Comparison of ENCODE assay signal across 34 cellular contexts in genomic region chr20:44392088-44392775, GRCh38. TPM values are rescaled to one million over a fixed set of nuclear protein-coding genes. Genes with fewer than 3 reads are reported as not detected.
"Had no signal": no experiment of that assay in that cellular context is flagged by ENCODE, and none has a peak within 500 bp of the region (broad histone marks: within the 10 kb centered on the region; RNA-seq: fewer than 3 reads in every experiment).

No MANE protein-coding gene starts in this region.

- H3K79me2 ChIP-seq: parathyroid adenoma had no signal

- H3K9ac ChIP-seq: neural progenitor cell, parathyroid adenoma had no signal

- H3K9me3 ChIP-seq: esophagus muscularis mucosa, gastroesophageal sphincter, heart left ventricle, left ventricle myocardium inferior, lower lobe of right lung, spleen, thoracic aorta, tibial nerve, upper lobe of right lung, uterus had no signal

- ATAC-seq: foreskin keratinocyte; gastroesophageal sphincter; heart left ventricle; lower lobe of right lung; naive thymus-derived CD4-positive, alpha-beta T cell; sciatic nerve; stimulated activated naive B cell treated with anti-CD40 and anti-IgM and Interleukin-4, amounts not matched to agents 10 μg/mL and 1 μg/mL and 100 μg/mL, for 72 hours; upper lobe of right lung had no signal

- FAIRE-seq: endothelial cell of umbilical vein, islet of Langerhans had no signal

- H3K27ac ChIP-seq: esophagus muscularis mucosa, foreskin keratinocyte, gastroesophageal sphincter, heart left ventricle, left ventricle myocardium inferior, lower lobe of right lung, neural progenitor cell, parathyroid adenoma, spleen, thoracic aorta, upper lobe of right lung, uterus had no signal

- H3K4me3 Mint-ChIP-seq: dendritic cell treated with granulocyte-macrophage colony-stimulating factor and Interleukin-4, amounts not matched to agents 40 ng/mL and 50 ng/mL, for 4 days; memory B cell; naive thymus-derived CD4-positive, alpha-beta T cell; nephron; neural progenitor cell; stimulated activated naive B cell treated with anti-CD40 and anti-IgM and Interleukin-4, amounts not matched to agents 10 μg/mL and 1 μg/mL and 100 μg/mL, for 72 hours; stimulated activated naive CD8-positive, alpha-beta T cell treated with anti-CD3 and anti-CD28 coated beads, Interleukin-15, Interleukin-2, amounts not matched to agents 100 ng/mL and 50 ng/mL, for 24 hours had no signal

- H3K4me1 ChIP-seq: foreskin keratinocyte, parathyroid adenoma, uterus had no signal

- H3K36me3 Mint-ChIP-seq: memory B cell; naive thymus-derived CD4-positive, alpha-beta T cell; neural progenitor cell; stimulated activated naive B cell treated with anti-CD40 and anti-IgM and Interleukin-4, amounts not matched to agents 10 μg/mL and 1 μg/mL and 100 μg/mL, for 72 hours had no signal

- H3K9me3 Mint-ChIP-seq: dendritic cell treated with granulocyte-macrophage colony-stimulating factor and Interleukin-4, amounts not matched to agents 40 ng/mL and 50 ng/mL, for 4 days; memory B cell; nephron; neural progenitor cell; stimulated activated naive B cell treated with anti-CD40 and anti-IgM and Interleukin-4, amounts not matched to agents 10 μg/mL and 1 μg/mL and 100 μg/mL, for 72 hours; stimulated activated naive CD8-positive, alpha-beta T cell treated with anti-CD3 and anti-CD28 coated beads, Interleukin-15, Interleukin-2, amounts not matched to agents 100 ng/mL and 50 ng/mL, for 24 hours had no signal

- H3K4me2 ChIP-seq: neural progenitor cell had no signal

- H3K27me3 Mint-ChIP-seq: progenitor cell of endocrine pancreas had no signal

- H3K27me3 ChIP-seq: neural progenitor cell, uterus had no signal

- H2AFZ ChIP-seq: neural progenitor cell, parathyroid adenoma had no signal

- H3K36me3 ChIP-seq: esophagus muscularis mucosa, gastroesophageal sphincter, heart left ventricle, left ventricle myocardium inferior, lower lobe of right lung, neural progenitor cell, spleen, thoracic aorta, tibial nerve, upper lobe of right lung, uterus had no signal

- H3K27ac Mint-ChIP-seq: dendritic cell treated with granulocyte-macrophage colony-stimulating factor and Interleukin-4, amounts not matched to agents 40 ng/mL and 50 ng/mL, for 4 days; memory B cell; naive thymus-derived CD4-positive, alpha-beta T cell; nephron; neural progenitor cell; progenitor cell of endocrine pancreas; stimulated activated naive B cell treated with anti-CD40 and anti-IgM and Interleukin-4, amounts not matched to agents 10 μg/mL and 1 μg/mL and 100 μg/mL, for 72 hours; stimulated activated naive CD8-positive, alpha-beta T cell treated with anti-CD3 and anti-CD28 coated beads, Interleukin-15, Interleukin-2, amounts not matched to agents 100 ng/mL and 50 ng/mL, for 24 hours had no signal

- DNase-seq: cerebellar nuclear complex; effector memory CD4-positive, alpha-beta T cell; foreskin keratinocyte; heart left ventricle; hippocampal formation; kidney glomerular epithelial cell; left ventricle myocardium inferior; lower lobe of right lung; naive thymus-derived CD4-positive, alpha-beta T cell; spleen; stimulated activated CD4-positive, alpha-beta T cell treated with anti-CD3 and anti-CD28 coated beads, Interleukin-2, amount 100 ng/mL, for 48 hours; stimulated activated naive B cell treated with anti-CD40 and anti-IgM and Interleukin-4, amounts not matched to agents 10 μg/mL and 1 μg/mL and 100 μg/mL, for 72 hours; upper lobe of right lung; uterus had no signal

- H3K4me3 ChIP-seq: esophagus muscularis mucosa, gastroesophageal sphincter, heart left ventricle, left ventricle myocardium inferior, lower lobe of right lung, neural progenitor cell, spleen, thoracic aorta, tibial nerve, upper lobe of right lung, uterus had no signal

RNA-seq across cellular contexts. Expression of gene HNF4A, which starts 36.7 kb away (rescaled TPM):
- total RNA-seq: endothelial cell of umbilical vein; epithelial cell of proximal tubule; fibroblast of lung; foreskin keratinocyte; gastroesophageal sphincter; heart left ventricle; left ventricle myocardium inferior; mononuclear cell; naive thymus-derived CD4-positive, alpha-beta T cell; osteoblast; sciatic nerve; skeletal muscle tissue; spleen; tibial nerve had no signal
- polyA plus RNA-seq: endothelial cell of umbilical vein; fibroblast of lung; foreskin keratinocyte; naive thymus-derived CD4-positive, alpha-beta T cell had no signal

RNA-seq across cellular contexts. Expression of gene R3HDML, which starts 55.4 kb away (rescaled TPM):
- total RNA-seq: endothelial cell of umbilical vein; epithelial cell of proximal tubule; esophagus muscularis mucosa; fibroblast of lung; foreskin keratinocyte; gastroesophageal sphincter; heart left ventricle; left colon; left ventricle myocardium inferior; lower lobe of right lung; mononuclear cell; naive thymus-derived CD4-positive, alpha-beta T cell; osteoblast; progenitor cell of endocrine pancreas; sciatic nerve; skeletal muscle tissue; spleen; thoracic aorta; tibial nerve; upper lobe of right lung; uterus had no signal
- polyA plus RNA-seq: endothelial cell of umbilical vein; fibroblast of lung; foreskin keratinocyte; heart left ventricle; naive thymus-derived CD4-positive, alpha-beta T cell; spleen had no signal
